ENCODE assay signal across 1 cellular context in the genomic region with DNA sequence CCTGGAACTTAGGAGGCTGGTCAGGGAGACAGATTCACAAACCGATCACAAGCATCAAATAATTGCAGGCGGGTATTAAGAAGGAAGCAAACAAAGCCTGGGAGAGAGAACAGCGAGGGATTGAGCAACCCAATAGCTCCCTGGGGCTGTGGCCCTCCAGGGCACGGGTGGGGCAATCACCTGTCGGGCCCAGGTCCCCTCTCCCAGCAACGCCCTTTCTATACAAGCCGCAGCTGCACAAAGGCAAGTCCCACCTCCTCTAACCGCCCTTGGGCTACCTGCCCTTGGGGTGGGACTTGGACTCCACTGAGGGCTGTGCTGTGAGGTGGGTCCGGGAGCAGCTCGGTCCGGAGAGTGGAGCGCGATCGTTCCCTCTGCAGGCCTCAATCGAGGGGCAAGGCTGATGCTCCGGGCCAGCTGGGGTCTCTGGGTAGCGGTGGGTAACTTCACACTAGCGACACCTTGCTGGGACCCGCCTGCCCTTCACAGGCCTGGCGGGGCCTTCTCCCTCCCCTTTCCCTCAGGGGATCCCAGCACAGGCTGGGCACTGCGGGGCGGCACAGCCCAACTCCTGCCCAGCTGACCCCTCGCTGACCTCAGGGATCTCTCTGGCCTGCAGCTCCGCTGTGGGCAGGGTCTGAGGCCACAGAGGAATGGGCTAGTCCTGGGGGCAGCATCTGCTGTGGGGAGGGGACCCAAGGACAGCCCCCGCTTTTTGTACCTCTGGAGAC.
TF ChIP-seq lines count a peak whose summit lies in the region.

No MANE protein-coding gene starts in this region.

TF ChIP-seq in HEK293, 187 proteins besides CTCF, POLR2A, EP300 and RAD21 (continued from another document):
- no peak for TF ChIP-seq ZNF211 (tag by site-specific recombination; IDR thresholded peaks at IDR 0.05; ENCODE audit: low read depth)
- no peak for TF ChIP-seq ZNF530 (tag by site-specific recombination; IDR thresholded peaks at IDR 0.05; ENCODE audit: low read depth)
- TF ChIP-seq, protein P1, sequence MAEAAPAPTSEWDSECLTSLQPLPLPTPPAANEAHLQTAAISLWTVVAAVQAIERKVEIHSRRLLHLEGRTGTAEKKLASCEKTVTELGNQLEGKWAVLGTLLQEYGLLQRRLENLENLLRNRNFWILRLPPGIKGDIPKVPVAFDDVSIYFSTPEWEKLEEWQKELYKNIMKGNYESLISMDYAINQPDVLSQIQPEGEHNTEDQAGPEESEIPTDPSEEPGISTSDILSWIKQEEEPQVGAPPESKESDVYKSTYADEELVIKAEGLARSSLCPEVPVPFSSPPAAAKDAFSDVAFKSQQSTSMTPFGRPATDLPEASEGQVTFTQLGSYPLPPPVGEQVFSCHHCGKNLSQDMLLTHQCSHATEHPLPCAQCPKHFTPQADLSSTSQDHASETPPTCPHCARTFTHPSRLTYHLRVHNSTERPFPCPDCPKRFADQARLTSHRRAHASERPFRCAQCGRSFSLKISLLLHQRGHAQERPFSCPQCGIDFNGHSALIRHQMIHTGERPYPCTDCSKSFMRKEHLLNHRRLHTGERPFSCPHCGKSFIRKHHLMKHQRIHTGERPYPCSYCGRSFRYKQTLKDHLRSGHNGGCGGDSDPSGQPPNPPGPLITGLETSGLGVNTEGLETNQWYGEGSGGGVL (tag by site-specific recombination; IDR thresholded peaks at IDR 0.05), result no peak
- no peak for TF ChIP-seq ZNF114 (tag by site-specific recombination; IDR thresholded peaks at IDR 0.05)
- TF ChIP-seq, protein P2, sequence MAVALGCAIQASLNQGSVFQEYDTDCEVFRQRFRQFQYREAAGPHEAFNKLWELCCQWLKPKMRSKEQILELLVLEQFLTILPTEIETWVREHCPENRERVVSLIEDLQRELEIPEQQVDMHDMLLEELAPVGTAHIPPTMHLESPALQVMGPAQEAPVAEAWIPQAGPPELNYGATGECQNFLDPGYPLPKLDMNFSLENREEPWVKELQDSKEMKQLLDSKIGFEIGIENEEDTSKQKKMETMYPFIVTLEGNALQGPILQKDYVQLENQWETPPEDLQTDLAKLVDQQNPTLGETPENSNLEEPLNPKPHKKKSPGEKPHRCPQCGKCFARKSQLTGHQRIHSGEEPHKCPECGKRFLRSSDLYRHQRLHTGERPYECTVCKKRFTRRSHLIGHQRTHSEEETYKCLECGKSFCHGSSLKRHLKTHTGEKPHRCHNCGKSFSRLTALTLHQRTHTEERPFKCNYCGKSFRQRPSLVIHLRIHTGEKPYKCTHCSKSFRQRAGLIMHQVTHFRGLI (tag by site-specific recombination; IDR thresholded peaks at IDR 0.05), result peak; percentile 51; the same call in 1 of the 2 replicates
- TF ChIP-seq ZNF350 (tag by site-specific recombination; IDR thresholded peaks at IDR 0.05), result no peak
- TF ChIP-seq, protein P3, sequence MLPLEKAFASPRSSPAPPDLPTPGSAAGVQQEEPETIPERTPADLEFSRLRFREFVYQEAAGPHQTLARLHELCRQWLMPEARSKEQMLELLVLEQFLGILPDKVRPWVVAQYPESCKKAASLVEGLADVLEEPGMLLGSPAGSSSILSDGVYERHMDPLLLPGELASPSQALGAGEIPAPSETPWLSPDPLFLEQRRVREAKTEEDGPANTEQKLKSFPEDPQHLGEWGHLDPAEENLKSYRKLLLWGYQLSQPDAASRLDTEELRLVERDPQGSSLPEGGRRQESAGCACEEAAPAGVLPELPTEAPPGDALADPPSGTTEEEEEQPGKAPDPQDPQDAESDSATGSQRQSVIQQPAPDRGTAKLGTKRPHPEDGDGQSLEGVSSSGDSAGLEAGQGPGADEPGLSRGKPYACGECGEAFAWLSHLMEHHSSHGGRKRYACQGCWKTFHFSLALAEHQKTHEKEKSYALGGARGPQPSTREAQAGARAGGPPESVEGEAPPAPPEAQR (tag by site-specific recombination; IDR thresholded peaks at IDR 0.05), result no peak
- TF ChIP-seq, protein P4, sequence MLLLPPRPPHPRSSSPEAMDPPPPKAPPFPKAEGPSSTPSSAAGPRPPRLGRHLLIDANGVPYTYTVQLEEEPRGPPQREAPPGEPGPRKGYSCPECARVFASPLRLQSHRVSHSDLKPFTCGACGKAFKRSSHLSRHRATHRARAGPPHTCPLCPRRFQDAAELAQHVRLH (tag by site-specific recombination; IDR thresholded peaks at IDR 0.05), result no peak
- TF ChIP-seq ZNF404 (tag by site-specific recombination; IDR thresholded peaks at IDR 0.05), result no peak
- TF ChIP-seq, protein P5, sequence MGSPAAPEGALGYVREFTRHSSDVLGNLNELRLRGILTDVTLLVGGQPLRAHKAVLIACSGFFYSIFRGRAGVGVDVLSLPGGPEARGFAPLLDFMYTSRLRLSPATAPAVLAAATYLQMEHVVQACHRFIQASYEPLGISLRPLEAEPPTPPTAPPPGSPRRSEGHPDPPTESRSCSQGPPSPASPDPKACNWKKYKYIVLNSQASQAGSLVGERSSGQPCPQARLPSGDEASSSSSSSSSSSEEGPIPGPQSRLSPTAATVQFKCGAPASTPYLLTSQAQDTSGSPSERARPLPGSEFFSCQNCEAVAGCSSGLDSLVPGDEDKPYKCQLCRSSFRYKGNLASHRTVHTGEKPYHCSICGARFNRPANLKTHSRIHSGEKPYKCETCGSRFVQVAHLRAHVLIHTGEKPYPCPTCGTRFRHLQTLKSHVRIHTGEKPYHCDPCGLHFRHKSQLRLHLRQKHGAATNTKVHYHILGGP (tag by site-specific recombination; IDR thresholded peaks at IDR 0.05), result no peak
- no peak for TF ChIP-seq ZNF140 (tag by site-specific recombination; IDR thresholded peaks at IDR 0.05)
- no peak for TF ChIP-seq ZNF112 (tag by site-specific recombination; IDR thresholded peaks at IDR 0.05)
- TF ChIP-seq ZNF560 (tag by site-specific recombination; IDR thresholded peaks at IDR 0.05; ENCODE audit: borderline replicate concordance), result no peak
- TF ChIP-seq, protein P6, sequence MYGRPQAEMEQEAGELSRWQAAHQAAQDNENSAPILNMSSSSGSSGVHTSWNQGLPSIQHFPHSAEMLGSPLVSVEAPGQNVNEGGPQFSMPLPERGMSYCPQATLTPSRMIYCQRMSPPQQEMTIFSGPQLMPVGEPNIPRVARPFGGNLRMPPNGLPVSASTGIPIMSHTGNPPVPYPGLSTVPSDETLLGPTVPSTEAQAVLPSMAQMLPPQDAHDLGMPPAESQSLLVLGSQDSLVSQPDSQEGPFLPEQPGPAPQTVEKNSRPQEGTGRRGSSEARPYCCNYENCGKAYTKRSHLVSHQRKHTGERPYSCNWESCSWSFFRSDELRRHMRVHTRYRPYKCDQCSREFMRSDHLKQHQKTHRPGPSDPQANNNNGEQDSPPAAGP (tag by site-specific recombination; IDR thresholded peaks at IDR 0.05), result peak; percentile 32; the same call in 1 of the 2 replicates
- no peak for TF ChIP-seq PRDM1 (tag by site-specific recombination; IDR thresholded peaks at IDR 0.05)
- no peak for TF ChIP-seq OVOL3 (tag by site-specific recombination; IDR thresholded peaks at IDR 0.05)
- TF ChIP-seq ZNF175 (tag by site-specific recombination; IDR thresholded peaks at IDR 0.05), result no peak
- TF ChIP-seq ZFHX2 (tag by site-specific recombination; conservative IDR thresholded peaks at IDR 0.05), result no peak
- TF ChIP-seq ZNF561 (tag by site-specific recombination; IDR thresholded peaks at IDR 0.05; ENCODE audit: borderline replicate concordance), result no peak
- no peak for TF ChIP-seq YY2 (tag by site-specific recombination; IDR thresholded peaks at IDR 0.05)
- TF ChIP-seq KLF9 (tag by site-specific recombination; IDR thresholded peaks at IDR 0.05; ENCODE audit: low read depth), result no peak
- no peak for TF ChIP-seq ZNF24 (tag by site-specific recombination; IDR thresholded peaks at IDR 0.05)
- TF ChIP-seq, protein P7, sequence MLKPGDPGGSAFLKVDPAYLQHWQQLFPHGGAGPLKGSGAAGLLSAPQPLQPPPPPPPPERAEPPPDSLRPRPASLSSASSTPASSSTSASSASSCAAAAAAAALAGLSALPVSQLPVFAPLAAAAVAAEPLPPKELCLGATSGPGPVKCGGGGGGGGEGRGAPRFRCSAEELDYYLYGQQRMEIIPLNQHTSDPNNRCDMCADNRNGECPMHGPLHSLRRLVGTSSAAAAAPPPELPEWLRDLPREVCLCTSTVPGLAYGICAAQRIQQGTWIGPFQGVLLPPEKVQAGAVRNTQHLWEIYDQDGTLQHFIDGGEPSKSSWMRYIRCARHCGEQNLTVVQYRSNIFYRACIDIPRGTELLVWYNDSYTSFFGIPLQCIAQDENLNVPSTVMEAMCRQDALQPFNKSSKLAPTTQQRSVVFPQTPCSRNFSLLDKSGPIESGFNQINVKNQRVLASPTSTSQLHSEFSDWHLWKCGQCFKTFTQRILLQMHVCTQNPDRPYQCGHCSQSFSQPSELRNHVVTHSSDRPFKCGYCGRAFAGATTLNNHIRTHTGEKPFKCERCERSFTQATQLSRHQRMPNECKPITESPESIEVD (tag by site-specific recombination; IDR thresholded peaks at IDR 0.05), result no peak
- no peak for TF ChIP-seq ZNF266 (tag by site-specific recombination; IDR thresholded peaks at IDR 0.05; ENCODE audit: low read depth)
- no peak for TF ChIP-seq ZNF146 (tag by site-specific recombination; IDR thresholded peaks at IDR 0.05)
- TF ChIP-seq ZNF514 (tag by site-specific recombination; IDR thresholded peaks at IDR 0.05), result no peak
- TF ChIP-seq, protein P8, sequence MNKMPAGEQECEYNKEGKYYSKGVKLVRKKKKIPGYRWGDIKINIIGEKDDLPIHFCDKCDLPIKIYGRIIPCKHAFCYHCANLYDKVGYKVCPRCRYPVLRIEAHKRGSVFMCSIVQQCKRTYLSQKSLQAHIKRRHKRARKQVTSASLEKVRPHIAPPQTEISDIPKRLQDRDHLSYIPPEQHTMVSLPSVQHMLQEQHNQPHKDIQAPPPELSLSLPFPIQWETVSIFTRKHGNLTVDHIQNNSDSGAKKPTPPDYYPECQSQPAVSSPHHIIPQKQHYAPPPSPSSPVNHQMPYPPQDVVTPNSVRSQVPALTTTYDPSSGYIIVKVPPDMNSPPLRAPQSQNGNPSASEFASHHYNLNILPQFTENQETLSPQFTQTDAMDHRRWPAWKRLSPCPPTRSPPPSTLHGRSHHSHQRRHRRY (tag by site-specific recombination; IDR thresholded peaks at IDR 0.05), result no peak
- peak; percentile 87 for TF ChIP-seq KLF1 (tag by site-specific recombination; IDR thresholded peaks at IDR 0.05)
- peak; percentile 46 for TF ChIP-seq ZBTB8A (tag by site-specific recombination; IDR thresholded peaks at IDR 0.05)
- peak; percentile 73 for TF ChIP-seq SCRT2 (tag by site-specific recombination; IDR thresholded peaks at IDR 0.05)
- TF ChIP-seq YY1 (tag by site-specific recombination; IDR thresholded peaks at IDR 0.05), result no peak
- TF ChIP-seq TCF7L2 (IDR thresholded peaks at IDR 0.05; ENCODE audit: borderline replicate concordance, low read depth, low read length), result no peak
- TF ChIP-seq ZNF354C (tag by site-specific recombination; IDR thresholded peaks at IDR 0.05; ENCODE audit: borderline replicate concordance, low read depth), result no peak
- no peak for TF ChIP-seq ZNF610 (tag by site-specific recombination; IDR thresholded peaks at IDR 0.05; ENCODE audit: borderline replicate concordance)
- TF ChIP-seq ZNF747 (tag by site-specific recombination; IDR thresholded peaks at IDR 0.05), result no peak
- no peak for TF ChIP-seq ZNF626 (tag by site-specific recombination; IDR thresholded peaks at IDR 0.05)
- no peak for TF ChIP-seq ZNF768 (tag by site-specific recombination; IDR thresholded peaks at IDR 0.05)
- no peak for TF ChIP-seq ZNF335 (tag by site-specific recombination; conservative IDR thresholded peaks at IDR 0.05)
